ENCODE assay signal across 22 cellular contexts in the genomic region with DNA sequence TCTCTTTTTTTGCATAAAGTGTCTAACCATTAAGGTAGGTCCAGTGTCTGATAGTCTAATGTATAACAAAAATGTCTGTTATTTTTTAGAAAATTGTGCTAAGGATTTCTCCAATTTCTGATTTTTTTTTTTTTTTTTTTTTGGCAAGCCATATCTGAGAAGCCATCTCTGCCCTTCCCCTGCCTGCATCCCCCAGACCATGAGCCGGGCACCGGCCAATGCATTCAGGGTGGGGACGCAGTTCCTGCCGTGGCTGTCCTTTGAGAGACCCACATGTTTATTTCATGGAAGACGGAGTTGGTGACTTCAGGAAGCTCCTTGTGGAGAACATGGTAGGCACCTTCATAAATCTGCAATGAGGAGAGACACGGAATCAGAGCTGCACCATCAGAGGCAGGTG.
"Had no signal": no experiment of that assay in that cellular context is flagged by ENCODE, and none has a peak within 500 bp of the region (broad histone marks: within the 10 kb centered on the region; RNA-seq: fewer than 3 reads in every experiment).

No MANE protein-coding gene starts in this region.

- DNase-seq: activated CD4-positive, alpha-beta T cell treated with anti-CD3 and anti-CD28 coated beads, Interleukin-2, amount 50 U/mL, for 48 hours; activated gamma-delta T cell treated with Interleukin-2 at 50 U/mL for 16 hours; activated T-cell treated with anti-CD3 and anti-CD28 coated beads for 4 hours; caudate nucleus; foreskin melanocyte; immature natural killer cell; midbrain; nucleus accumbens; retina; stimulated activated CD4-positive, alpha-beta T cell treated with anti-CD3 and anti-CD28 coated beads, Interleukin-12 subunit alpha, Interleukin-12 subunit beta, amount 100 ng/mL, for 4 hours; stimulated activated CD4-positive, alpha-beta T cell treated with anti-CD3 and anti-CD28 coated beads, Interleukin-1b, Interleukin-23, amount 100 ng/mL, for 48 hours; stimulated activated CD8-positive, alpha-beta memory T cell treated with anti-CD3 and anti-CD28 coated beads, Interleukin-4, amount 100 ng/mL, for 48 hours; stimulated activated naive CD4-positive, alpha-beta T cell treated with Interleukin-2 at 50 U/mL for 16 hours; SW 1271; T-helper 2 cell had no signal

- H3K27ac ChIP-seq: vagina had no signal

- H3K27me3 ChIP-seq: dorsolateral prefrontal cortex, tibial nerve, vagina had no signal

- H3K36me3 ChIP-seq: vagina had no signal

- H3K9me3 Mint-ChIP-seq: activated naive CD4-positive, alpha-beta T cell treated with anti-CD3 and anti-CD28 coated beads, Interleukin-2, amount 50 U/mL, for 72 hours; activated T-helper 1 cell treated with anti-CD3 and anti-CD28 coated beads, Interleukin-12 subunit alpha, Interleukin-12 subunit beta, Interleukin-2, Interleukin-4 antibody, amounts not matched to agents 30 ng/mL and 10 ng/mL and 1 ng/mL, durations not matched to agents 14 hours and 24 hours and 36 hours; immature natural killer cell; nephron had no signal

- H3K4me3 Mint-ChIP-seq: activated T-helper 1 cell treated with anti-CD3 and anti-CD28 coated beads, Interleukin-12 subunit alpha, Interleukin-12 subunit beta, Interleukin-2, Interleukin-4 antibody, amounts not matched to agents 30 ng/mL and 10 ng/mL and 1 ng/mL, durations not matched to agents 14 hours and 24 hours and 36 hours; immature natural killer cell; nephron had no signal

- H3K4me1 Mint-ChIP-seq: immature natural killer cell had no signal

- H3K9me3 ChIP-seq: tibial nerve, vagina had no signal

- H3K4me3 ChIP-seq: dorsolateral prefrontal cortex, lung, tibial nerve, vagina had no signal

- H3K27ac Mint-ChIP-seq: activated T-helper 1 cell treated with anti-CD3 and anti-CD28 coated beads, Interleukin-12 subunit alpha, Interleukin-12 subunit beta, Interleukin-2, Interleukin-4 antibody, amounts not matched to agents 30 ng/mL and 10 ng/mL and 1 ng/mL, durations not matched to agents 14 hours and 24 hours and 36 hours; immature natural killer cell had no signal

- H3K36me3 Mint-ChIP-seq: activated naive CD4-positive, alpha-beta T cell treated with anti-CD3 and anti-CD28 coated beads, Interleukin-2, amount 50 U/mL, for 72 hours; immature natural killer cell had no signal

- ATAC-seq: activated naive CD4-positive, alpha-beta T cell treated with anti-CD3 and anti-CD28 coated beads, Interleukin-2, amount 50 U/mL, for 72 hours had no signal
